8 cellular contexts compared by ENCODE assay signal in the genomic region with DNA sequence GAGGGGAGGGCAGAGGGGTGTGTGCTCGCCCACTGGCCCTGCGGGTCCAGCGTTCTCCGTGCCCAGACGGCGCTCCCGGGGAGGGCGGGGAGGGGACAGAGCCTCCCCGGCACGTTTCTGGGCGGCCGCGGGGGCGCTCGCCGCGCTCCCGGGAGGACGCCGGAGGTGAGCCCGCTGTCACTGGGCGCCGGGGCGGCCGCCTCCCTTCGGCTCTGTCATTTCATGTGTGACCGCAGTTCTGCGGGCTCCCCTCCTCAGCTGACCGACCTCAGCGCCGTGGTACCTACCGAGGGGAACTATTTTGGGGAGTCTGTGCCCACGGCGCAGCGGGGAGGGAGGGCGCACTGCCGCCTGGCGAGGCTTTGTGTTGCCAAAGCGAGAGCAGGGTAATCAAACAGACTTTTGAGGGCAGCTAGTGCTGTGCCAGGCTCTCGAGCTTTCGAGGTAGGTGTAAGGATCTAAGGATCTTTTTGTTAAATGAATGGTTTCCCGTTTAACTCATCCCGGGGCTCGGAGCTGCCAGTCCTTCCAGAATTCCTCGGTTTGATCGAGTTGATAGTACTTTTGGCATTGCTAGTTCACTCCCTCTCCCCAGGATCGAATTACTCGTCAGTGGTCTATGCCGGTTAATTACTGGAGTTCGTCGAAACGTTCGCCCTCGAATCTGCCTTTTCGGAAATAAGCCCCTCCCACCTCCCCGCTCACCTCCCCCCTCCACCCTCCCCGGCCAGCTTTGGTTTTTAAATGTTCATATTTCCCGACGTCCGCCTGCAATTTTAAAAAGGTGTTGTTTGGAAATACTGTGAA. TPM values are rescaled to one million over a fixed set of nuclear protein-coding genes. Genes with fewer than 3 reads are reported as not detected.
DNase-seq lines count a peak whose midpoint lies in the region; ATAC-seq and TF ChIP-seq lines count a peak whose summit lies in the region.

No MANE protein-coding gene starts in this region.

- CTCF ChIA-PET in AG04450 (lab: Charles Lee), result interaction anchor here (1.3 to 2.4 kb wide), 2 partner anchors 9 to 135 kb away, joined by 4 to 8 read pairs; no protein-coding TSS in a partner anchor

- POLR2A ChIA-PET in AG04450 (lab: Yijun Ruan, JAX), result interaction anchor here (0.6 to 2.5 kb wide), 6 partner anchors 17 to 1738 kb away, joined by 3 to 10 read pairs (median 4); no protein-coding TSS in a partner anchor

- H3K27me3 ChIP-seq in AG04450 (ENCODE audit: control insufficient read depth, insufficient read depth, low read length), result no peaks in the 10 kb centered on the region

- TF ChIP-seq CTCF in AG04450 (IDR thresholded peaks at IDR 0.05; ENCODE audit: low read depth, low read length), result peak; percentile 18; the same call in 1 of the 2 replicates

- DNase-seq in AG04450 (ENCODE audit: low read depth, low spot score), result no peak
- peak; percentile 32 for DNase-seq in NCI-H526 treated with DMSO at 0.1 percent for 48 hours (lab: John Stamatoyannopoulos, UW)
- DNase-seq in activated T-cell treated with anti-CD3 and anti-CD28 coated beads for 24 hours (ENCODE audit: low read depth), result peak; percentile 61
- DNase-seq in epithelial cell of prostate (ENCODE audit: low read depth, low spot score), result no peak
- DNase-seq in mucosa of gallbladder (ENCODE audit: low spot score), result peak; percentile 51
- peak; percentile 57 to 73 for DNase-seq in stimulated activated CD8-positive, alpha-beta memory T cell treated with anti-CD3 and anti-CD28 coated beads, Interleukin-7, amount 100 ng/mL, for 48 hours (ENCODE audit: extremely low read depth in 1 of 2, low read depth in 1 of 2)

- H3K4me3 ChIP-seq in AG04450 (ENCODE audit: low read depth, low read length), result peak overlapping the region; percentile 82

- H3K9me3 ChIP-seq in AG04450 (ENCODE audit: control insufficient read depth, insufficient read depth, low read length), result peaks cover 2% of the 10 kb centered on the region; the same call in 1 of the 2 replicates

- ATAC-seq in GM18520 (IDR thresholded peaks at IDR 0.05; ENCODE audit: unreplicated experiment) (peak; percentile 46), HG03066 (IDR thresholded peaks at IDR 0.05; ENCODE audit: low read depth, unreplicated experiment) (peak; percentile 32)

- H3K27ac ChIP-seq in AG04450 (ENCODE audit: low read depth, low read length), result peak overlapping the region; percentile 86
- peak overlapping the region; percentile 96 for H3K27ac ChIP-seq in epithelial cell of prostate

RNA-seq across cellular contexts. Expression of a gene that starts 1.9 kb away (rescaled TPM):
- 132 and 137 TPM in 2 replicates for polyA plus RNA-seq in AG04450 (2011; rRNA removed)
- polyA minus RNA-seq in AG04450 (2011; rRNA and poly(A)+ RNA removed), result 407 and 416 TPM in 2 replicates
- total RNA-seq in mucosa of gallbladder, result 50.6 TPM

Comparison
In these comparisons a context has a peak if more than half of its experiments do, and no peak if none do; other contexts are left out.
1. DNase-seq: peak in NCI-H526 treated with DMSO at 0.1 percent for 48 hours (single experiment), activated T-cell treated with anti-CD3 and anti-CD28 coated beads for 24 hours (single experiment), mucosa of gallbladder (single experiment) and stimulated activated CD8-positive, alpha-beta memory T cell treated with anti-CD3 and anti-CD28 coated beads, Interleukin-7, amount 100 ng/mL, for 48 hours (2 of 2); none in AG04450 (single experiment) and epithelial cell of prostate (single experiment).